12 cellular contexts compared by ENCODE assay signal in the genomic region with DNA sequence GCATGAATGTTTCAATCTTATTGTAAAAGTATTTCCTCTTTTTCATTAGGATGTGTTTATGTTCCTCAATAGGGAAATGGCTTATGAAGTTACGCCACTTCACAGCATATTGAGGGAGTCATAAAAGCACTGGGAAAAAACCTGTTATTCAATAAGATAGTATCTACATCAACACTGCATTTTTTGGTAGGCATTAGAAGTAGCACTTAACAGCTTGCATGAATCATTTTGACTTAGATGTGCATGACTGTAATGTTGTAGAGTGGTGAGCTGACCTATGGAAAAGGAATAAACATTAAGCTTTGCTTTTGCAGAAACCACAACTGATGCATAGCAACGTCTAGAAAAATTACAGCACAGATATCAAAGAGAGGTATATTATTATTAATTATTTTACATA.
A peak's percentile ranks its signal among the peaks of the same experiment; 100 is the strongest.
DNase-seq lines count a peak whose midpoint lies in the region; ATAC-seq and TF ChIP-seq lines count a peak whose summit lies in the region.
"Had no signal": no experiment of that assay in that cellular context is flagged by ENCODE, and none has a peak within 500 bp of the region (broad histone marks: within the 10 kb centered on the region; RNA-seq: fewer than 3 reads in every experiment).

No MANE protein-coding gene starts in this region.

- no peak for TF ChIP-seq EP300 in upper lobe of left lung (IDR thresholded peaks at IDR 0.05)

- H3K4me1 Mint-ChIP-seq in stimulated activated effector memory CD8-positive, alpha-beta T cell treated with anti-CD3 and anti-CD28 coated beads, Interleukin-12 subunit alpha, Interleukin-12 subunit beta, amount 100 ng/mL, for 72 hours: peaks cover 6% of the 10 kb centered on the region
- no peaks in the 10 kb centered on the region for H3K4me1 Mint-ChIP-seq in activated naive CD4-positive, alpha-beta T cell treated with anti-CD3 and anti-CD28 coated beads, Interleukin-2, amount 10 ng/mL, durations not matched to agents 7 days and 5 days

- no peaks in the 10 kb centered on the region for H3K4me1 ChIP-seq in upper lobe of left lung
- H3K4me1 ChIP-seq: Caco-2, HAP-1 had no signal

- TF ChIP-seq CTCF in NB4 (IDR thresholded peaks at IDR 0.05; ENCODE audit: low read depth, low read length) (no peak), upper lobe of left lung (IDR thresholded peaks at IDR 0.05) (no peak)

- H3K4me3 Mint-ChIP-seq in stimulated activated effector memory CD8-positive, alpha-beta T cell treated with anti-CD3 and anti-CD28 coated beads, Interleukin-12 subunit alpha, Interleukin-12 subunit beta, amount 100 ng/mL, for 72 hours: no peak overlapping the region
- H3K4me3 Mint-ChIP-seq in activated naive CD4-positive, alpha-beta T cell treated with anti-CD3 and anti-CD28 coated beads, Interleukin-2, amount 10 ng/mL, durations not matched to agents 7 days and 5 days: no peak overlapping the region
- H3K4me3 Mint-ChIP-seq: CD4-positive, alpha-beta T cell had no signal

- TF ChIP-seq POLR2A in NB4 (IDR thresholded peaks at IDR 0.05; ENCODE audit: extremely low read depth, insufficient read length): no peak
- TF ChIP-seq POLR2A in upper lobe of left lung (IDR thresholded peaks at IDR 0.05): no peak

- H3K27ac ChIP-seq in upper lobe of left lung: no peak overlapping the region
- H3K27ac ChIP-seq: C4-2B, GM23248 had no signal

- no peaks in the 10 kb centered on the region for H3K9me3 ChIP-seq in upper lobe of left lung
- H3K9me3 ChIP-seq: Caco-2, HAP-1 had no signal

- no peaks in the 10 kb centered on the region for H3K36me3 Mint-ChIP-seq in stimulated activated effector memory CD8-positive, alpha-beta T cell treated with anti-CD3 and anti-CD28 coated beads, Interleukin-12 subunit alpha, Interleukin-12 subunit beta, amount 100 ng/mL, for 72 hours
- H3K36me3 Mint-ChIP-seq in activated naive CD4-positive, alpha-beta T cell treated with anti-CD3 and anti-CD28 coated beads, Interleukin-2, amount 10 ng/mL, durations not matched to agents 7 days and 5 days: no peaks in the 10 kb centered on the region

- H3K9me3 Mint-ChIP-seq in stimulated activated effector memory CD8-positive, alpha-beta T cell treated with anti-CD3 and anti-CD28 coated beads, Interleukin-12 subunit alpha, Interleukin-12 subunit beta, amount 100 ng/mL, for 72 hours: no peaks in the 10 kb centered on the region
- H3K9me3 Mint-ChIP-seq in activated naive CD4-positive, alpha-beta T cell treated with anti-CD3 and anti-CD28 coated beads, Interleukin-2, amount 10 ng/mL, durations not matched to agents 7 days and 5 days: no peaks in the 10 kb centered on the region
- H3K9me3 Mint-ChIP-seq: CD4-positive, alpha-beta T cell had no signal

- peak; percentile 11 for DNase-seq in NB4 (ENCODE audit: low read depth)
- DNase-seq in inferior parietal cortex (ENCODE audit: extremely low spot score): peak; percentile 8
- no peak for DNase-seq in stimulated activated effector memory CD8-positive, alpha-beta T cell treated with anti-CD3 and anti-CD28 coated beads, Interleukin-12 subunit alpha, Interleukin-12 subunit beta, amount 100 ng/mL, for 72 hours (ENCODE audit: low spot score in 2 of 2)
- DNase-seq in posterior cingulate gyrus: no peak
- no peak for DNase-seq in activated naive CD4-positive, alpha-beta T cell treated with anti-CD3 and anti-CD28 coated beads, Interleukin-2, amount 10 ng/mL, durations not matched to agents 7 days and 5 days
- DNase-seq in upper lobe of left lung: no peak
- DNase-seq: ACHN; Caco-2; CD4-positive, alpha-beta T cell; GM23248 had no signal

- H3K4me3 ChIP-seq in NB4 (ENCODE audit: low read depth, low read length) (no peak overlapping the region), upper lobe of left lung (no peak overlapping the region)
- H3K4me3 ChIP-seq: GM23248, HAP-1 had no signal

- H3K27ac Mint-ChIP-seq in stimulated activated effector memory CD8-positive, alpha-beta T cell treated with anti-CD3 and anti-CD28 coated beads, Interleukin-12 subunit alpha, Interleukin-12 subunit beta, amount 100 ng/mL, for 72 hours: no peak overlapping the region
- no peak overlapping the region for H3K27ac Mint-ChIP-seq in activated naive CD4-positive, alpha-beta T cell treated with anti-CD3 and anti-CD28 coated beads, Interleukin-2, amount 10 ng/mL, durations not matched to agents 7 days and 5 days
- H3K27ac Mint-ChIP-seq: CD4-positive, alpha-beta T cell had no signal

- no peaks in the 10 kb centered on the region for H3K27me3 Mint-ChIP-seq in activated naive CD4-positive, alpha-beta T cell treated with anti-CD3 and anti-CD28 coated beads, Interleukin-2, amount 10 ng/mL, durations not matched to agents 7 days and 5 days
- H3K27me3 Mint-ChIP-seq: CD4-positive, alpha-beta T cell had no signal

- no peaks in the 10 kb centered on the region for H3K36me3 ChIP-seq in upper lobe of left lung
- H3K36me3 ChIP-seq: HAP-1 had no signal

- H3K27me3 ChIP-seq in upper lobe of left lung: no peaks in the 10 kb centered on the region

- CTCF ChIA-PET in activated naive CD4-positive, alpha-beta T cell treated with anti-CD3 and anti-CD28 coated beads, Interleukin-2, amount 10 ng/mL, durations not matched to agents 7 days and 5 days (lab: Charles Lee): interaction anchor here (0.7 kb wide), 1 partner anchor 59 kb away, joined by 3 read pairs; no protein-coding TSS in a partner anchor

- ATAC-seq in stimulated activated effector memory CD8-positive, alpha-beta T cell treated with anti-CD3 and anti-CD28 coated beads, Interleukin-12 subunit alpha, Interleukin-12 subunit beta, amount 100 ng/mL, for 72 hours: peak; percentile 87
- ATAC-seq in upper lobe of left lung (ENCODE audit: low FRiP score in 2 of 2): no peak

- 48 to 63% methylated on average over 2 of the region's 2 CpGs for WGBS in upper lobe of left lung, 2 donors

- intact Hi-C loops in posterior cingulate gyrus (cut with DNase I): no loop called here

Comparison
In these comparisons a context has a peak if more than half of its experiments do, and no peak if none do; other contexts are left out.
1. DNase-seq: peak in NB4 (single experiment) and inferior parietal cortex (single experiment); none in stimulated activated effector memory CD8-positive, alpha-beta T cell treated with anti-CD3 and anti-CD28 coated beads, Interleukin-12 subunit alpha, Interleukin-12 subunit beta, amount 100 ng/mL, for 72 hours (0 of 2), posterior cingulate gyrus (0 of 10), activated naive CD4-positive, alpha-beta T cell treated with anti-CD3 and anti-CD28 coated beads, Interleukin-2, amount 10 ng/mL, durations not matched to agents 7 days and 5 days (single experiment) and upper lobe of left lung (0 of 2).